ENCODE assay signal across 1 cellular context in the genomic region with DNA sequence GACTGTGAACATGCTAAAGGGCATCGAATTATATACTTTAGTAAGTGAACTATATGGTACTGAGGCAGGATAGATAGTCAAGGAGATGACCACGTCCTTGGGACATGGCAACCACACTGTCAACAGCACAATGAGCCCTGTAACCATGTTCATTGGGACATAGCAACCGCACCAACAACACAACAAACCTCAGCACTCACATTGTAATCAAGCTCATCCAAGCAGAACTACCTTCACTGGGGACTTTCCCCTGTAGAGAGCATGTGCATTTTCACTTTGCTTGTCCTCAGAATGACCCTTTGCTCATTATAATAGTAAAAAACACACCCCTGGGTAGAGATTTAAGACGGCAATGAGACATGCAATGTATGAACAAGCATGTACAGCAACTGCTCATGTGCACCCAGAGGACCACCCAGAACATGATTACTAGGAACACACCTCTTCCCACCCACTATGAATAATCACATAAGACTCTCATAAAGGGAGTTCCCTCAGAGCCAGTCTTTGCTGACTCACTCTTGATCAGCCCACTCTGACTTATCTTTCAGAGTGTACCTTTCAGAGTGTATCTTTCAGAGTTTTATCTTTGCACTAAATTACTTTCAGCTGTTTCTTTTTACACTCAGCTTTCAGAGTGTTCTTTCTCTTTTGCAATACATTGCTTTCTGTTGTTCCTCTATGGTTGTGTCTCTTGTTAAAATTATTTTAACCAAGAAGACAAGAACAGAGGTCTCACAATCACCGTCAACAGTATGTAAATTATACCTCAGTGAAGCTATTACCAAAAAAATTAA.
TF ChIP-seq lines count a peak whose summit lies in the region.

No MANE protein-coding gene starts in this region.

TF ChIP-seq in GM12891, 5 proteins besides CTCF, POLR2A, EP300 and RAD21 (continued from another document):
- TF ChIP-seq PAX5 (IDR thresholded peaks at IDR 0.05; ENCODE audit: insufficient read depth, low read length, severe bottlenecking) (peak; percentile 96), POU2F2 (IDR thresholded peaks at IDR 0.05; ENCODE audit: low read depth, low read length) (no peak; the same call in none of the 2 replicates)
